Comparison of ENCODE assay signal across 1 cellular context in the genomic region with DNA sequence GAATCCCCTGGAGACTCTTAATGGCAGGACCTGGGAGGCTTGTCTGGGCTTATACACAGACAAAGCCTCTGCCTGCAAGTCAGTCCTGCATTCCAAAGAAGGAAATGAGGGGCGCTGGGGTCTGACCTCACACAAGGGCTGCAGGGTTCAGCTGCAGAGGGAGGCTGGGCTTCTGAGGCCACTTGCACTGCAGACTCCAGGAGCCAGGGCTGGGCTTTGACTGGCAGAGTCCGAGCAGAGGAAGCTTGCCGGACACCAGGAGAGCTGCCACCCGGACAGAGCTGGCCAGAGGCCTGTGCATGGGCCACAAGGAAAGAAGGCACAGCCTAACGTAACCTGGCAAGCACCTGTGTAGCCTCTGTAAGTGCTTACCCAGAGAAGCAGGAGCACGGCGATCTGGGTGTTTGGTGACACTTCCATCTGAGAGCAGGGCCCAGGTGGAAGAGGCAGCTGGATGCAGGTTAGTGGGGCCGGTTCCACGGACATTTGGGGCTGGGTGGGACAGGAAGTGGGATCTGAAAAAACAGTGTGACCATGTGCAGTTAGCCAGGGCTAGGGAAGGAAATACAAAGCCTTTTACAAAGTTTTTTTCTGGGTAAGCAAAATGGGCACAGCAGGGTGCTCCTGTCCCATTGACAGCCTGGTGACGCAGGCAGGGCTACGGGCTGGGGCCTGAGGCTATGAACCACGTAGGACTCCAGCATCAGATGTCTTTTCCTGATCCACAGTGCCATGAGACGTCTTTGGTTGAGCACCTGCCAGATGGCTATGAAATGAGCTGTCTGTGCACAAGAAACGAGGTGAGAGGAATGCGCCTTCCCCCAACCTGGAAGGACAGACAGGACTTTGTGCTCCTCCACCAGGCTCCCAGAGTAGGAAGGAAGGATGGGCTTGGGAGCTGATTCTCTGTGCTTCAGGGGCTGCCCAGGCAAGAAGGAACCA.
TF ChIP-seq lines count a peak whose summit lies in the region.

No MANE protein-coding gene starts in this region.

TF ChIP-seq in HEK293T, 16 proteins besides CTCF, POLR2A, EP300 and RAD21:
- no peak for TF ChIP-seq CTBP1 (IDR thresholded peaks at IDR 0.05; ENCODE audit: borderline replicate concordance)
- TF ChIP-seq LEF1 (IDR thresholded peaks at IDR 0.05; ENCODE audit: borderline replicate concordance), result no peak
- no peak for TF ChIP-seq ELF4 (IDR thresholded peaks at IDR 0.05)
- TF ChIP-seq ZNF384 (IDR thresholded peaks at IDR 0.05), result no peak
- no peak for TF ChIP-seq L3MBTL2 (conservative IDR thresholded peaks at IDR 0.05)
- no peak for TF ChIP-seq FOXA1 (IDR thresholded peaks at IDR 0.05)
- TF ChIP-seq FOXK2 (IDR thresholded peaks at IDR 0.05), result no peak
- TF ChIP-seq SP1 (IDR thresholded peaks at IDR 0.05), result no peak
- TF ChIP-seq BHLHE40 (IDR thresholded peaks at IDR 0.05; ENCODE audit: borderline replicate concordance), result no peak
- no peak for TF ChIP-seq HDGF (IDR thresholded peaks at IDR 0.05; ENCODE audit: borderline replicate concordance)
- no peak for TF ChIP-seq TARDBP (IDR thresholded peaks at IDR 0.05)
- TF ChIP-seq, protein P1, sequence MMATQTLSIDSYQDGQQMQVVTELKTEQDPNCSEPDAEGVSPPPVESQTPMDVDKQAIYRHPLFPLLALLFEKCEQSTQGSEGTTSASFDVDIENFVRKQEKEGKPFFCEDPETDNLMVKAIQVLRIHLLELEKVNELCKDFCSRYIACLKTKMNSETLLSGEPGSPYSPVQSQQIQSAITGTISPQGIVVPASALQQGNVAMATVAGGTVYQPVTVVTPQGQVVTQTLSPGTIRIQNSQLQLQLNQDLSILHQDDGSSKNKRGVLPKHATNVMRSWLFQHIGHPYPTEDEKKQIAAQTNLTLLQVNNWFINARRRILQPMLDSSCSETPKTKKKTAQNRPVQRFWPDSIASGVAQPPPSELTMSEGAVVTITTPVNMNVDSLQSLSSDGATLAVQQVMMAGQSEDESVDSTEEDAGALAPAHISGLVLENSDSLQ (IDR thresholded peaks at IDR 0.05), result no peak
- TF ChIP-seq NFRKB (IDR thresholded peaks at IDR 0.05), result no peak
- TF ChIP-seq ARNT (IDR thresholded peaks at IDR 0.05), result no peak
- no peak for TF ChIP-seq FOXM1 (IDR thresholded peaks at IDR 0.05; ENCODE audit: borderline replicate concordance)
- no peak for TF ChIP-seq SUZ12 (IDR thresholded peaks at IDR 0.05)
